In genomic region chr14:94313991-94314655, GRCh38 we compare ENCODE assay signal across 27 cellular contexts. TPM values are rescaled to one million over a fixed set of nuclear protein-coding genes. Genes with fewer than 3 reads are reported as not detected.
DNase-seq lines count a peak whose midpoint lies in the region; ATAC-seq and TF ChIP-seq lines count a peak whose summit lies in the region.
"Had no signal": no experiment of that assay in that cellular context is flagged by ENCODE, and none has a peak within 500 bp of the region (broad histone marks: within the 10 kb centered on the region; RNA-seq: fewer than 3 reads in every experiment).

No MANE protein-coding gene starts in this region.

- peaks cover under 1% of the 10 kb centered on the region for H3K9me3 Mint-ChIP-seq in MCF 10A (ENCODE audit: unreplicated experiment)

- H3K36me3 Mint-ChIP-seq in MCF 10A (ENCODE audit: insufficient read depth, unreplicated experiment), result peaks cover 4% of the 10 kb centered on the region
- H3K36me3 Mint-ChIP-seq: activated naive CD8-positive, alpha-beta T cell had no signal

- no peak for ATAC-seq in HG02678 (IDR thresholded peaks at IDR 0.05; ENCODE audit: unreplicated experiment)
- ATAC-seq: naive thymus-derived CD4-positive, alpha-beta T cell had no signal

- H3K9me3 ChIP-seq in breast epithelium, result peaks cover 0 to 5% of the 10 kb centered on the region in 2 donors
- peaks cover 0 to 4% (median 0%) of the 10 kb centered on the region in 4 donors for H3K9me3 ChIP-seq in stomach
- H3K9me3 ChIP-seq: BLaER1, esophagus squamous epithelium, SJCRH30, suprapubic skin, uterus had no signal

- H3K36me3 ChIP-seq in breast epithelium (no peaks in the 10 kb centered on the region), stomach (no peaks in the 10 kb centered on the region)
- H3K36me3 ChIP-seq: BLaER1, esophagus squamous epithelium, SJCRH30, suprapubic skin, uterus had no signal

- H3K4me3 Mint-ChIP-seq in MCF 10A (ENCODE audit: unreplicated experiment), result no peak overlapping the region
- H3K4me3 Mint-ChIP-seq: activated naive CD8-positive, alpha-beta T cell; activated T-helper 1 cell treated with anti-CD3 and anti-CD28 coated beads, Interleukin-12 subunit alpha, Interleukin-12 subunit beta, Interleukin-2, Interleukin-4 antibody, amounts not matched to agents 30 ng/mL and 10 ng/mL and 1 ng/mL, durations not matched to agents 14 hours and 24 hours and 36 hours; naive thymus-derived CD4-positive, alpha-beta T cell had no signal

- TF ChIP-seq EP300 in stomach (IDR thresholded peaks at IDR 0.05), result no peak

- H3K27me3 ChIP-seq in breast epithelium, result no peaks in the 10 kb centered on the region
- no peaks in the 10 kb centered on the region for H3K27me3 ChIP-seq in stomach
- H3K27me3 ChIP-seq: BLaER1, esophagus squamous epithelium, hepatocyte, SJCRH30, suprapubic skin, uterus had no signal

- H3K4me1 ChIP-seq in breast epithelium, result no peaks in the 10 kb centered on the region
- H3K4me1 ChIP-seq in stomach, result no peaks in the 10 kb centered on the region
- H3K4me1 ChIP-seq: BLaER1, SJCRH30, uterus had no signal

- BruUV-seq in MCF 10A (replicated peaks; lab: Mats Ljungman, UMichigan), result no TSS peak

- H3K27me3 Mint-ChIP-seq in MCF 10A (ENCODE audit: insufficient read depth, unreplicated experiment), result no peaks in the 10 kb centered on the region
- H3K27me3 Mint-ChIP-seq: activated naive CD8-positive, alpha-beta T cell had no signal

- H3K4me3 ChIP-seq in breast epithelium (no peak overlapping the region), cardiac fibroblast (replicated peaks in 1 of 2; ENCODE audit: low read depth in 2 of 2, low read length in 2 of 2) (no peak overlapping the region), stomach (no peak overlapping the region)
- H3K4me3 ChIP-seq: BLaER1, esophagus squamous epithelium, hepatocyte, SJCRH30, suprapubic skin, uterus had no signal

- peaks cover 24% of the 10 kb centered on the region for H3K4me1 Mint-ChIP-seq in MCF 10A (ENCODE audit: insufficient read depth, unreplicated experiment)
- H3K4me1 Mint-ChIP-seq: naive thymus-derived CD4-positive, alpha-beta T cell had no signal

- TF ChIP-seq CTCF in MCF 10A (IDR thresholded peaks at IDR 0.05; ENCODE audit: unreplicated experiment) (no peak), breast epithelium (IDR thresholded peaks at IDR 0.05) (no peak), cardiac fibroblast (IDR thresholded peaks at IDR 0.05; ENCODE audit: low read depth, low read length) (no peak), stomach (IDR thresholded peaks at IDR 0.05) (no peak)

- POLR2A ChIA-PET in MCF 10A (lab: Yijun Ruan, JAX), result interaction anchor here (0.9 to 4.1 kb wide), 5 partner anchors 12 to 31 kb away, joined by 4 to 29 read pairs (median 12); no protein-coding TSS in a partner anchor

- WGBS in stomach, 5 donors, result 69 to 84% (median 81%) methylated on average over 8 of the region's 8 CpGs

- CTCF ChIA-PET in MCF 10A (lab: Yijun Ruan, JAX), result interaction anchor here (0.7 to 1.7 kb wide), 3 partner anchors 121 to 172 kb away, joined by 3 to 6 read pairs (median 3); no protein-coding TSS in a partner anchor

- TF ChIP-seq POLR2A in breast epithelium (IDR thresholded peaks at IDR 0.05) (no peak), stomach (IDR thresholded peaks at IDR 0.05) (no peak)

- H3K27ac Mint-ChIP-seq in MCF 10A (ENCODE audit: low read depth, unreplicated experiment), result peak overlapping the region; percentile 42
- H3K27ac Mint-ChIP-seq: activated naive CD8-positive, alpha-beta T cell; activated T-helper 1 cell treated with anti-CD3 and anti-CD28 coated beads, Interleukin-12 subunit alpha, Interleukin-12 subunit beta, Interleukin-2, Interleukin-4 antibody, amounts not matched to agents 30 ng/mL and 10 ng/mL and 1 ng/mL, durations not matched to agents 14 hours and 24 hours and 36 hours; naive thymus-derived CD4-positive, alpha-beta T cell had no signal

- peak; percentile 81 for DNase-seq in MCF 10A (ENCODE audit: unreplicated experiment)
- DNase-seq in breast epithelium (ENCODE audit: low spot score in 2 of 2), result no peak
- peak; percentile 43 to 68 for DNase-seq in cardiac fibroblast (ENCODE audit: low read depth in 2 of 2)
- DNase-seq in iris pigment epithelial cell (ENCODE audit: low read depth), result peak; percentile 18
- DNase-seq in stimulated activated CD8-positive, alpha-beta memory T cell treated with anti-CD3 and anti-CD28 coated beads, Interleukin-4, amount 100 ng/mL, for 48 hours, result peak; percentile 10
- DNase-seq in stomach, result no peak
- DNase-seq in Kasumi-1 (lab: John Stamatoyannopoulos, UW), result no peak
- DNase-seq: esophagus squamous epithelium; naive thymus-derived CD4-positive, alpha-beta T cell; NCI-H1436 treated with DMSO at 0.1 percent for 48 hours; NCI-H2171; NCI-H69; OCI-M1; posterior cingulate gyrus; SJCRH30; uterus had no signal

- H3K27ac ChIP-seq in breast epithelium (no peak overlapping the region), stomach (no peak overlapping the region)
- H3K27ac ChIP-seq: BLaER1, esophagus squamous epithelium, hepatocyte, SJCRH30, suprapubic skin, uterus had no signal

- intact Hi-C loops in MCF 10A (cut with micrococcal nuclease) (loop anchor here (10.0 kb wide), 1 partner anchor 129 kb away; no protein-coding TSS in a partner anchor), breast epithelium (cut with DNase I; ENCODE audit: low total_unique reads) (no loop called here), stomach (cut with DNase I; ENCODE audit: low total_unique reads) (no loop called here)

RNA-seq across cellular contexts. Expression of gene SERPINA6, which starts 9.0 kb away (rescaled TPM):
- not detected in 2 replicates for total RNA-seq in MCF 10A (2022)
- total RNA-seq in breast epithelium, result 10 to 100 TPM in 1 of 3 donors, 1 to 10 TPM in 1, not detected in 1; 1.2 to 12.5 TPM
- not detected for total RNA-seq in stomach
- polyA plus RNA-seq in stomach, result under 1 TPM in 1 of 3 donors, not detected in 2; 0.19 TPM
- total RNA-seq: A172; activated CD8-positive, alpha-beta memory T cell treated with anti-CD3 and anti-CD28 coated beads for 36 hours; activated T-helper 1 cell treated with anti-CD3 and anti-CD28 coated beads, Interleukin-12 subunit alpha, Interleukin-12 subunit beta, Interleukin-2, Interleukin-4 antibody, amounts not matched to agents 30 ng/mL and 10 ng/mL and 1 ng/mL, durations not matched to agents 14 hours and 24 hours and 36 hours; cardiac septum; esophagus squamous epithelium; naive thymus-derived CD4-positive, alpha-beta T cell; SJCRH30; T-helper 2 cell treated with Interferon-gamma antibody and Interleukin-4, amounts not matched to agents 100 ng/mL and 5 ng/mL, for 36 hours had no signal
- polyA plus RNA-seq: keratinocyte; naive thymus-derived CD4-positive, alpha-beta T cell had no signal

RNA-seq across cellular contexts. Expression of gene SERPINA10, which starts 21.1 kb away (rescaled TPM):
- total RNA-seq in MCF 10A (2022), result not detected in 2 replicates
- not detected for total RNA-seq in breast epithelium
- not detected for total RNA-seq in stomach
- polyA plus RNA-seq in stomach, result under 1 TPM in 2 of 3 donors, not detected in 1; 0.10 to 0.37 TPM
- total RNA-seq: A172; activated CD8-positive, alpha-beta memory T cell treated with anti-CD3 and anti-CD28 coated beads for 36 hours; activated T-helper 1 cell treated with anti-CD3 and anti-CD28 coated beads, Interleukin-12 subunit alpha, Interleukin-12 subunit beta, Interleukin-2, Interleukin-4 antibody, amounts not matched to agents 30 ng/mL and 10 ng/mL and 1 ng/mL, durations not matched to agents 14 hours and 24 hours and 36 hours; cardiac septum; esophagus squamous epithelium; naive thymus-derived CD4-positive, alpha-beta T cell; SJCRH30; T-helper 2 cell treated with Interferon-gamma antibody and Interleukin-4, amounts not matched to agents 100 ng/mL and 5 ng/mL, for 36 hours; uterus had no signal
- polyA plus RNA-seq: keratinocyte; naive thymus-derived CD4-positive, alpha-beta T cell had no signal

RNA-seq across cellular contexts. Expression of gene SERPINA2, which starts 52.4 kb away (rescaled TPM):
- total RNA-seq in MCF 10A (2022) (not detected in 2 replicates), breast epithelium (not detected), stomach (not detected)
- polyA plus RNA-seq in stomach, result not detected
- total RNA-seq: A172; activated CD8-positive, alpha-beta memory T cell treated with anti-CD3 and anti-CD28 coated beads for 36 hours; activated T-helper 1 cell treated with anti-CD3 and anti-CD28 coated beads, Interleukin-12 subunit alpha, Interleukin-12 subunit beta, Interleukin-2, Interleukin-4 antibody, amounts not matched to agents 30 ng/mL and 10 ng/mL and 1 ng/mL, durations not matched to agents 14 hours and 24 hours and 36 hours; cardiac septum; esophagus squamous epithelium; hepatocyte; naive thymus-derived CD4-positive, alpha-beta T cell; SJCRH30; suprapubic skin; T-helper 2 cell treated with Interferon-gamma antibody and Interleukin-4, amounts not matched to agents 100 ng/mL and 5 ng/mL, for 36 hours; uterus had no signal
- polyA plus RNA-seq: hepatocyte; keratinocyte; naive thymus-derived CD4-positive, alpha-beta T cell had no signal

Comparison
In these comparisons a context has a peak if more than half of its experiments do, and no peak if none do; other contexts are left out.
1. DNase-seq: peak in MCF 10A (single experiment), cardiac fibroblast (2 of 2), iris pigment epithelial cell (single experiment) and stimulated activated CD8-positive, alpha-beta memory T cell treated with anti-CD3 and anti-CD28 coated beads, Interleukin-4, amount 100 ng/mL, for 48 hours (single experiment); none in breast epithelium (0 of 2), stomach (single experiment) and Kasumi-1 (0 of 2).